In the genomic region with DNA sequence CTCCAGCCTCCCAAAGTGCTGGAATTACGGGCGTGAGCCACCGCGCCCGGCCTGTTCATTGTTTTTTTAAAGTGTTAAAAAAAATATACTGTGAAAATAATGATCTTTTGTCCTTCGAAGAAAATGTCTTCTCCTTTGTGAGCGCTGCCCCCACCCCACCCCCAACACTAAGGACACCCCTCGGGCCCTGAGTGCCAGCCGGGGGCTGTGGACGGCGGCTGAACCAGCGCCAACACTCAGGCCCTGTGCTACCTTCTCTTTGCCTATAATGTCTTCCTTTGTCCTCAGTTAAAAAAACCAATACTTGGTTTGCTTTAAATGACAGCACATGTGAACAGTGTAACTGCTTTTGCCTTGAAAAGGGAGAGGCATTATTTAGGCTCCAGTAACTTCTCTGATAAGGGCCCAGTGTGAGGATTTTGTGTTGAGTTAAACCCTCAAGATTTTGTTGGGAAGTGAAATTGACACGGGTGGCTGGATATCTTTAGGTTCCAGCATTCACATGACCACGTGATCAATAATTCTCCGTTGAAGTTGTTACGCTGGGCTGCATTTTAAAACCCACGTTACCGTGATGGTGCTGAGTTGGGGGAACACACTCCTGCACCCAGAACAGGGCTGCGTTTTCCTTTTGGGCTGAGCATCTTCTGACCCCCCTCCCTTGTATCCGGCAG, we compare ENCODE assay signal across 29 cellular contexts.
"Had no signal": no experiment of that assay in that cellular context is flagged by ENCODE, and none has a peak within 500 bp of the region (broad histone marks: within the 10 kb centered on the region; RNA-seq: fewer than 3 reads in every experiment).

No MANE protein-coding gene starts in this region.

- H3K4me1 Mint-ChIP-seq: activated CD4-positive, alpha-beta T cell treated with anti-CD3 and anti-CD28 coated beads for 36 hours; activated T-helper 17 cell treated with anti-CD3 and anti-CD28 coated beads, Interleukin-2, amount 50 U/mL, for 72 hours; WTC11 had no signal

- H3K4me1 ChIP-seq: lower lobe of right lung, psoas muscle, stomach, vagina had no signal

- H3K4me3 Mint-ChIP-seq: activated CD4-positive, alpha-beta T cell treated with anti-CD3 and anti-CD28 coated beads for 36 hours; activated T-cell treated with anti-CD3 and anti-CD28 coated beads, Interleukin-2, amount 50 U/mL, for 24 hours; activated T-helper 17 cell treated with anti-CD3 and anti-CD28 coated beads, Interleukin-2, amount 50 U/mL, for 72 hours; dendritic cell treated with granulocyte-macrophage colony-stimulating factor and Interleukin-4, amounts not matched to agents 40 ng/mL and 50 ng/mL, for 4 days; naive thymus-derived CD8-positive, alpha-beta T cell; WTC11 had no signal

- H3K4me3 ChIP-seq: esophagus squamous epithelium, lower lobe of right lung, pancreas, psoas muscle, stomach, suprapubic skin, vagina had no signal

- H3K27me3 Mint-ChIP-seq: activated CD4-positive, alpha-beta T cell treated with anti-CD3 and anti-CD28 coated beads for 36 hours; activated T-cell treated with anti-CD3 and anti-CD28 coated beads, Interleukin-2, amount 50 U/mL, for 24 hours; activated T-helper 17 cell treated with anti-CD3 and anti-CD28 coated beads, Interleukin-2, amount 50 U/mL, for 72 hours; dendritic cell treated with granulocyte-macrophage colony-stimulating factor and Interleukin-4, amounts not matched to agents 40 ng/mL and 50 ng/mL, for 4 days; naive thymus-derived CD8-positive, alpha-beta T cell had no signal

- H3K27me3 ChIP-seq: brain microvascular endothelial cell, esophagus squamous epithelium, pancreas, stomach, suprapubic skin, vagina had no signal

- FAIRE-seq: endothelial cell of umbilical vein, pancreas had no signal

- H3K36me3 Mint-ChIP-seq: activated naive CD4-positive, alpha-beta T cell treated with anti-CD3 and anti-CD28 coated beads, Interleukin-2, amount 50 U/mL, for 72 hours had no signal

- DNase-seq: activated CD4-positive, alpha-beta T cell treated with anti-CD3 and anti-CD28 coated beads for 36 hours; activated CD4-positive, alpha-beta T cell treated with anti-CD3 and anti-CD28 coated beads, Interleukin-2, amount 50 U/mL, for 4 hours; activated CD8-positive, alpha-beta memory T cell treated with anti-CD3 and anti-CD28 coated beads for 24 hours; activated CD8-positive, alpha-beta memory T cell treated with anti-CD3 and anti-CD28 coated beads, Interleukin-2, amount 50 U/mL, for 4 hours; activated T-cell treated with anti-CD3 and anti-CD28 coated beads, Interleukin-2, amount 50 U/mL, for 24 hours; aorta; brain microvascular endothelial cell; caudate nucleus; effector CD4-positive, alpha-beta T cell; esophagus squamous epithelium; lower lobe of right lung; naive thymus-derived CD8-positive, alpha-beta T cell; psoas muscle; stimulated activated CD4-positive, alpha-beta T cell treated with anti-CD3 and anti-CD28 coated beads, Interleukin-12 subunit alpha, Interleukin-12 subunit beta, amount 100 ng/mL, for 4 hours; stimulated activated CD4-positive, alpha-beta T cell treated with anti-CD3 and anti-CD28 coated beads, Interleukin-4, amount 100 ng/mL, for 4 hours; stomach; T-helper 1 cell; T1000; trophoblast cell had no signal

- H3K27ac ChIP-seq: brain microvascular endothelial cell, esophagus squamous epithelium, lower lobe of right lung, pancreas, psoas muscle, stomach, suprapubic skin, vagina had no signal

- ATAC-seq: activated CD4-positive, alpha-beta T cell treated with anti-CD3 and anti-CD28 coated beads for 36 hours; activated naive CD4-positive, alpha-beta T cell treated with anti-CD3 and anti-CD28 coated beads, Interleukin-2, amount 50 U/mL, for 72 hours; activated T-helper 17 cell treated with anti-CD3 and anti-CD28 coated beads, Interleukin-2, amount 50 U/mL, for 72 hours; left lobe of liver; lower lobe of right lung; naive thymus-derived CD8-positive, alpha-beta T cell; pancreas; psoas muscle; right cardiac atrium; WTC11 had no signal

- H3K9me3 ChIP-seq: esophagus squamous epithelium, lower lobe of right lung, pancreas, psoas muscle, stomach, suprapubic skin, vagina had no signal

- H3K27ac Mint-ChIP-seq: activated CD4-positive, alpha-beta T cell treated with anti-CD3 and anti-CD28 coated beads for 36 hours; activated T-cell treated with anti-CD3 and anti-CD28 coated beads, Interleukin-2, amount 50 U/mL, for 24 hours; activated T-helper 17 cell treated with anti-CD3 and anti-CD28 coated beads, Interleukin-2, amount 50 U/mL, for 72 hours; dendritic cell treated with granulocyte-macrophage colony-stimulating factor and Interleukin-4, amounts not matched to agents 40 ng/mL and 50 ng/mL, for 4 days had no signal

- H3K9me3 Mint-ChIP-seq: activated naive CD4-positive, alpha-beta T cell treated with anti-CD3 and anti-CD28 coated beads, Interleukin-2, amount 50 U/mL, for 72 hours; activated T-cell treated with anti-CD3 and anti-CD28 coated beads, Interleukin-2, amount 50 U/mL, for 24 hours; activated T-helper 17 cell treated with anti-CD3 and anti-CD28 coated beads, Interleukin-2, amount 50 U/mL, for 72 hours; dendritic cell treated with granulocyte-macrophage colony-stimulating factor and Interleukin-4, amounts not matched to agents 40 ng/mL and 50 ng/mL, for 4 days; naive thymus-derived CD8-positive, alpha-beta T cell; WTC11 had no signal
